Comparison of ENCODE assay signal across 23 cellular contexts in the genomic region with DNA sequence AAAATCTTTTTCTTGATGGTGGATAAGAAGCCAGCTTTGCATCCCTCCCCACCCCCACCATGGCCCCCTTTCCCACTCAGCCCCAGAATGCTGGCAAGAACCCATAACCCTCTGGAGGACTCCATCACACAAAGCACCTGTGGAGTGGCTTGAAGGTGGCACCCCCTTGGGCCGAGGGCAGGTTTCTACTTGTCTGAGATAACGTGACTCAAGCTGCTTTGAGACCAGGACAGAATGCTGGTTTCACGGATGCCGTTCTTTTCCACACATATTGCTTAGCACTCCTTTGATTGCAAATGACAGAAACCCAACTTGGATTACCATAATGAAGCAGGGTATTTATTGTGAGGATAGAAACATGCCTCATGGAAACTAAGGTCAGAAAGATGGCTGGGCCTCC.
"Had no signal": no experiment of that assay in that cellular context is flagged by ENCODE, and none has a peak within 500 bp of the region (broad histone marks: within the 10 kb centered on the region; RNA-seq: fewer than 3 reads in every experiment).

No MANE protein-coding gene starts in this region.

- H3K4me3 Mint-ChIP-seq: IgD-negative memory B cell had no signal

- DNase-seq: Kasumi-1, MV-4-11, NCI-H1048, NCI-H1105, NCI-H1417, NCI-H1436 treated with DMSO at 0.1 percent for 48 hours, NCI-H187, NCI-H2029 treated with DMSO at 0.1 percent for 48 hours, NCI-H2171, NCI-H226, NCI-H446, NCI-H510A, NCI-H524 treated with DMSO at 0.1 percent for 48 hours, NCI-H69, NCI-H774, RPMI8226, SHP77, SK-N-SH, SW 1271 had no signal

- H3K4me1 Mint-ChIP-seq: IgD-negative memory B cell had no signal

- H3K36me3 Mint-ChIP-seq: IgD-negative memory B cell had no signal

- H3K9ac ChIP-seq: KMS-11, SK-N-SH had no signal

- H3K9me3 ChIP-seq: SK-N-SH had no signal

- H3K27ac Mint-ChIP-seq: IgD-negative memory B cell had no signal

- H3K4me2 ChIP-seq: KMS-11, SK-N-SH had no signal

- ATAC-seq: K562 had no signal

- H3K9me3 Mint-ChIP-seq: IgD-negative memory B cell had no signal

- H3K4me3 ChIP-seq: K562 had no signal

- H3K27ac ChIP-seq: HL-60, KMS-11 had no signal
